ENCODE assay signal across 8 cellular contexts in the genomic region with DNA sequence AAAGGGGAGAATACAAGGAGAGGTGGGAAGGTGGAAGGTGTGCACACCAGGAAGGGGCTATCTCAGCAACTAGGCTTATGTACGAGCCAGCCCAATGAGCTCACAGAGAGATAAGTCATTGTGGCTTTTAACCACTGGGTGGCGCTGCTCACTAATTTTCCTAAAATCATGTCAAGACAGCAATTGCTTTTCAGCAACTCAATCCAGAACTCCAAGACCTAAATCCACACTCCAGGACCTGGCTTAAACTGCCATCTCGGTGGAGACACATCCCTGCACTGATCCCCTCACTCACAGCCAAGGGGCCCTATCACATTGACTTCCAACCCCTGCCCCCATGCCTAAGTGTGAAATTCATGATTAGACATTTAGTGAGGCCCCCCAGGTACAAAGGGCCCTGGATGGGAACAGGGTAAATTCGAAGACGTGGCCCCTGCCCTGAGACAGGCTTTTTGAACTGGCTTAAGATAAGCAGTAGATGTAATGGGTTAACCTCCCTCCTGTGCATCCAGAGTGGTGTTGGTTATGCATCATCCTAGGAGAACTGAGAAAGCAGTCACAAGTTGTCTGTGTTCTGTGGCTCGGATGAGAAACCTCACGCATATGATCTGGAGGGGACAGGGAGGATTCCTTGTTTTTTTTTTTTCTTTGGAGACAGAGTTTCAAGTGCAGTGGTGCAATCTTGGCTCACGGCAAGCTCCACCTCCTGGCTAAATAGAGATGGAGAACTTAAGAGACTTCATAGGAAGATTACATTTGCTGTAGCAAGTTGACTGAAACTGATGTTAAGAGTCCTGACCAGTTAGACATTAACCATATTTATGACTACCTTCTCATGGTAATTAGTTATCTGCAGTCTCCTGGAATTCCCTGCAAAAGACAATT. TPM values are rescaled to one million over a fixed set of nuclear protein-coding genes. Genes with fewer than 3 reads are reported as not detected.
DNase-seq lines count a peak whose midpoint lies in the region; ATAC-seq and TF ChIP-seq lines count a peak whose summit lies in the region.

No MANE protein-coding gene starts in this region.

- peak; percentile 80 for TF ChIP-seq CTCF in MM.1S (IDR thresholded peaks at IDR 0.05; ENCODE audit: low read length)
- peak; percentile 48 to 82 (median 64) for TF ChIP-seq CTCF in uterus (IDR thresholded peaks at IDR 0.05)

- H3K27ac ChIP-seq in MM.1S (ENCODE audit: low read length) (no peak overlapping the region), SK-N-MC (no peak overlapping the region), uterus (no peak overlapping the region)

- H4K20me1 ChIP-seq in MM.1S (ENCODE audit: insufficient read depth, low read length) = no peaks in the 10 kb centered on the region

- peak overlapping the region; percentile 28; the same call in 1 of the 2 replicates for H3K4me2 ChIP-seq in MM.1S (ENCODE audit: low read depth, low read length)

- TF ChIP-seq POLR2A in uterus (IDR thresholded peaks at IDR 0.05) = no peak

- DNase-seq in DMS79 treated with DMSO at 0.1 percent for 48 hours (lab: John Stamatoyannopoulos, UW) (peak; percentile 82), MM.1S (peak; percentile 78), SK-N-MC (ENCODE audit: low read depth, low spot score) (peak; percentile 65), Right ventricle myocardium inferior (ENCODE audit: missing footprints) (no peak), posterior cingulate gyrus (peak in 8 of 10 donors; percentile 32 to 93 (median 78)), uterus (peak; percentile 33 to 70)
- DNase-seq in activated naive CD4-positive, alpha-beta T cell treated with anti-CD3 and anti-CD28 coated beads, Interleukin-2, amount 50 U/mL, for 72 hours (ENCODE audit: low spot score in 2 of 2) = peak in 1 of 2 donors; percentile 73

- no peaks in the 10 kb centered on the region for H3K27me3 ChIP-seq in MM.1S (replicated peaks; ENCODE audit: insufficient read depth, low read length)
- no peaks in the 10 kb centered on the region for H3K27me3 ChIP-seq in uterus

- H3K4me3 ChIP-seq in MM.1S (ENCODE audit: low read length) = no peak overlapping the region
- H3K4me3 ChIP-seq in SK-N-MC = no peak overlapping the region
- H3K4me3 ChIP-seq in uterus = no peak overlapping the region

- H2AFZ ChIP-seq in MM.1S (ENCODE audit: low read length) = peak overlapping the region; percentile 42

- H3K36me3 Mint-ChIP-seq in activated naive CD4-positive, alpha-beta T cell treated with anti-CD3 and anti-CD28 coated beads, Interleukin-2, amount 50 U/mL, for 72 hours = no peaks in the 10 kb centered on the region

- no peaks in the 10 kb centered on the region for H3K79me2 ChIP-seq in MM.1S (ENCODE audit: low read length)

- H3K9me3 Mint-ChIP-seq in activated naive CD4-positive, alpha-beta T cell treated with anti-CD3 and anti-CD28 coated beads, Interleukin-2, amount 50 U/mL, for 72 hours = no peaks in the 10 kb centered on the region

- H3K36me3 ChIP-seq in MM.1S (replicated peaks; ENCODE audit: insufficient read depth, low read length) (no peaks in the 10 kb centered on the region), SK-N-MC (ENCODE audit: insufficient read depth, low read length) (no peaks in the 10 kb centered on the region), uterus (no peaks in the 10 kb centered on the region)

- intact Hi-C loops in Right ventricle myocardium inferior (cut with DNase I) = loop anchor here (2.0 to 10.0 kb wide), 3 partner anchors 103 to 513 kb away; no protein-coding TSS in a partner anchor
- intact Hi-C loops in posterior cingulate gyrus (cut with DNase I) = loop anchor here (1.0 to 2.0 kb wide), 2 partner anchors 179 to 514 kb away; no protein-coding TSS in a partner anchor
- intact Hi-C loops in uterus (cut with DNase I; ENCODE audit: low total_unique reads) = no loop called here

- H3K4me1 ChIP-seq in MM.1S (ENCODE audit: low read length) = peaks cover 8% of the 10 kb centered on the region
- H3K4me1 ChIP-seq in uterus = no peaks in the 10 kb centered on the region

- H3K9me3 ChIP-seq in MM.1S (replicated peaks; ENCODE audit: insufficient read depth, low read length) = no peaks in the 10 kb centered on the region
- no peaks in the 10 kb centered on the region for H3K9me3 ChIP-seq in SK-N-MC (ENCODE audit: low read depth, low read length)
- H3K9me3 ChIP-seq in uterus = no peaks in the 10 kb centered on the region

- no peaks in the 10 kb centered on the region for H3F3A ChIP-seq in MM.1S (ENCODE audit: insufficient read depth, low read length)

- no peaks in the 10 kb centered on the region for H3K9me2 ChIP-seq in MM.1S (replicated peaks; ENCODE audit: insufficient read depth, low read length)

- ATAC-seq in activated naive CD4-positive, alpha-beta T cell treated with anti-CD3 and anti-CD28 coated beads, Interleukin-2, amount 50 U/mL, for 72 hours = peak; percentile 53 to 66
- peak; percentile 70 for ATAC-seq in Right ventricle myocardium inferior
- no peak for ATAC-seq in GM21576 (IDR thresholded peaks at IDR 0.05; ENCODE audit: unreplicated experiment)

- no peak overlapping the region for H3K27ac Mint-ChIP-seq in activated naive CD4-positive, alpha-beta T cell treated with anti-CD3 and anti-CD28 coated beads, Interleukin-2, amount 50 U/mL, for 72 hours

- H3K9ac ChIP-seq in MM.1S (ENCODE audit: low read length) (no peak overlapping the region), SK-N-MC (ENCODE audit: insufficient read length) (no peak overlapping the region)

RNA-seq across cellular contexts. Expression of gene CCL16, which starts 11.5 kb away (rescaled TPM):
- total RNA-seq in activated naive CD4-positive, alpha-beta T cell treated with anti-CD3 and anti-CD28 coated beads, Interleukin-2, amount 50 U/mL, for 72 hours = not detected
- total RNA-seq in Right ventricle myocardium inferior (not detected), uterus (1 to 10 TPM in 1 of 4 donors, not detected in 3; 1.6 TPM)

RNA-seq across cellular contexts. Expression of gene CCL14, which starts 16.7 kb away (rescaled TPM):
- not detected for total RNA-seq in activated naive CD4-positive, alpha-beta T cell treated with anti-CD3 and anti-CD28 coated beads, Interleukin-2, amount 50 U/mL, for 72 hours
- 10.3 TPM for total RNA-seq in Right ventricle myocardium inferior
- 100 to 1,000 TPM in 3 of 4 donors, under 1 TPM in 1; 0.97 to 165 (median 143) TPM for total RNA-seq in uterus

RNA-seq across cellular contexts. Expression of gene LYZL6, which starts 26.3 kb away (rescaled TPM):
- not detected for total RNA-seq in activated naive CD4-positive, alpha-beta T cell treated with anti-CD3 and anti-CD28 coated beads, Interleukin-2, amount 50 U/mL, for 72 hours
- not detected for total RNA-seq in Right ventricle myocardium inferior
- total RNA-seq in uterus = not detected

RNA-seq across cellular contexts. Expression of gene CCL15, which starts 31.6 kb away (rescaled TPM):
- total RNA-seq in activated naive CD4-positive, alpha-beta T cell treated with anti-CD3 and anti-CD28 coated beads, Interleukin-2, amount 50 U/mL, for 72 hours = not detected
- total RNA-seq in Right ventricle myocardium inferior (not detected), uterus (1 to 10 TPM in 1 of 4 donors, not detected in 3; 1.4 TPM)

RNA-seq across cellular contexts. Expression of gene RDM1, which starts 39.2 kb away (rescaled TPM):
- total RNA-seq in activated naive CD4-positive, alpha-beta T cell treated with anti-CD3 and anti-CD28 coated beads, Interleukin-2, amount 50 U/mL, for 72 hours = 10 to 100 TPM in 1 of 2 donors, 1 to 10 TPM in 1; 8.4 to 12.8 TPM
- total RNA-seq in Right ventricle myocardium inferior = not detected
- 1 to 10 TPM in 1 of 4 donors, not detected in 3; 3.5 TPM for total RNA-seq in uterus
